Comparison of ENCODE assay signal across 10 cellular contexts in the genomic region with DNA sequence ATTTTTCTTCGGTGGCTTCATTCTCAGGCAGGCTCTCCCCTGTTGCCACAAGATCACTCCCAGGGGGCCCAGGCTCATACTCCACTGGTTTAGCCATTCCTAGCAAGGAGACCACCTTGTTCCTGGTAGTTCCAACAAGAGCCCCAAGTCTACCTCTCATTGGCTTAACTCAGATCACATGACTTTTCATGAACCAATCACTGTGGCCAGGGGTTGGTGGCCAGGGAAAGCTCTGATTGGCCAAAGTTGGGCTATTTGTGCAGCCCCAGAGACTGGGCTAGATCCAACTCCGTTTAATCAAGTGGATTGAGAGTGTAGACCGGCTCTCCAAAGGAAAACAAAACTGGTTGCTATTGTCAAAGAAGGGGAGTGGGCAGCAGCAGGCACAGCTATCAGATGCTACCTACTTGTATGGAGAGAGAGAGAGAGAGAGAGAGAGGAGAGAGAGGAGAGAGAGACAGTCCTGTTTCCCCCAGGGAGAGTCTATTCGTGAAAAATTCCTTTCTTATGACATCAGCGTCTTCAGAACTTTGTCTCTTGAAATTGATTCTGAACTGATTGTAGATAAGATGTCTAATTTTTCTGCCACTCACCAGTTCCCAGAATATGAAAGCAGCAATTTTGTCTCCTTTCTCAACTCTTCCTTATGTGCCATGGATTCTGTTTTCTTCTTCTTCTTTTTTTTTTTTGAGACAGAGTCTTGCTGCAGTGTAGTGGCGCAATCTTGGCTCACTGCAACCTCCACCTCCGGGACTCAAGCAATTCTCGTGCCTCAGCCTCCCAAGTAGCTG. TPM values are rescaled to one million over a fixed set of nuclear protein-coding genes. Genes with fewer than 3 reads are reported as not detected.
DNase-seq lines count a peak whose midpoint lies in the region; ATAC-seq and TF ChIP-seq lines count a peak whose summit lies in the region.
"Had no signal": no experiment of that assay in that cellular context is flagged by ENCODE, and none has a peak within 500 bp of the region (broad histone marks: within the 10 kb centered on the region; RNA-seq: fewer than 3 reads in every experiment).

No MANE protein-coding gene starts in this region.

- H3K4me1 ChIP-seq in PC-3 (ENCODE audit: insufficient read depth, low read length) (peaks cover 12% of the 10 kb centered on the region; the same call in 1 of the 2 replicates), fibroblast of lung (ENCODE audit: control insufficient read depth, extremely low read depth, insufficient read depth, low read length) (no peaks in the 10 kb centered on the region), testis (no peaks in the 10 kb centered on the region)

- BruUV-seq in PC-3 (replicated peaks; lab: Mats Ljungman, UMichigan) = no TSS peak

- no peak overlapping the region for H3K9ac ChIP-seq in PC-3 (ENCODE audit: low read length)
- no peak overlapping the region for H3K9ac ChIP-seq in fibroblast of lung (ENCODE audit: insufficient read depth, low read length)

- intact Hi-C loops in PC-3 (cut with micrococcal nuclease) = no loop called here
- intact Hi-C loops in testis (cut with DNase I; ENCODE audit: low total_unique reads) = no loop called here

- H3K9me3 ChIP-seq in PC-3 (ENCODE audit: low read length) (no peaks in the 10 kb centered on the region), fibroblast of lung (ENCODE audit: control insufficient read depth, insufficient read depth, low read depth, low read length) (no peaks in the 10 kb centered on the region), testis (no peaks in the 10 kb centered on the region)

- no peaks in the 10 kb centered on the region for H4K20me1 ChIP-seq in PC-3 (ENCODE audit: low read length)
- H4K20me1 ChIP-seq in fibroblast of lung (ENCODE audit: control insufficient read depth, extremely low read depth, insufficient read depth, low read length) = no peaks in the 10 kb centered on the region

- H3K4me3 ChIP-seq in PC-3 (ENCODE audit: low read length) = no peak overlapping the region
- no peak overlapping the region for H3K4me3 ChIP-seq in fibroblast of lung (replicated peaks in 1 of 4; ENCODE audit: control extremely low read depth in 1 of 4, insufficient read depth in 1 of 4, low read depth in 3 of 4, low read length in 4 of 4)
- H3K4me3 ChIP-seq in testis = no peak overlapping the region

- no peaks in the 10 kb centered on the region for H3K9me2 ChIP-seq in PC-3 (replicated peaks; ENCODE audit: low read length)

- ATAC-seq in PC-3 (no peak), HG03045 (IDR thresholded peaks at IDR 0.05; ENCODE audit: unreplicated experiment) (no peak)
- ATAC-seq: activated naive CD4-positive, alpha-beta T cell treated with anti-CD3 and anti-CD28 coated beads, Interleukin-2, amount 50 U/mL, for 72 hours had no signal

- H3F3A ChIP-seq in PC-3 (ENCODE audit: low read length, unreplicated experiment) = no peaks in the 10 kb centered on the region

- H3K27me3 ChIP-seq in PC-3 (ENCODE audit: low read length) = no peaks in the 10 kb centered on the region
- H3K27me3 ChIP-seq in fibroblast of lung (ENCODE audit: control insufficient read depth, insufficient read depth, low read length) = no peaks in the 10 kb centered on the region
- H3K27me3 ChIP-seq in testis = no peaks in the 10 kb centered on the region

- POLR2A ChIA-PET in PC-3 (lab: Charles Lee; ENCODE audit: unreplicated experiment) = interaction anchor here (0.5 kb wide), 1 partner anchor 115 kb away, joined by 4 read pairs; no protein-coding TSS in a partner anchor

- H3K27ac ChIP-seq in PC-3 (ENCODE audit: low read length) (no peak overlapping the region), fibroblast of lung (ENCODE audit: insufficient read depth, low read length) (peak overlapping the region; percentile 4), testis (no peak overlapping the region)

- H2AFZ ChIP-seq in PC-3 (ENCODE audit: low read length) = 0 out of 2 replicates have a peak overlapping the region, but pooled peaks have one; percentile 34
- H2AFZ ChIP-seq in fibroblast of lung (ENCODE audit: low read length) = no peak overlapping the region

- H3K4me2 ChIP-seq in PC-3 (ENCODE audit: low read length) (peak overlapping the region; percentile 48; the same call in 1 of the 2 replicates), fibroblast of lung (ENCODE audit: extremely low read depth, insufficient read depth, low read length) (no peak overlapping the region)

- TF ChIP-seq CTCF in PC-3 (conservative IDR thresholded peaks at IDR 0.05; ENCODE audit: low read depth, low read length) = no peak
- no peak for TF ChIP-seq CTCF in fibroblast of lung (conservative IDR thresholded peaks at IDR 0.05 in 1 of 2, IDR thresholded peaks at IDR 0.05 in 1 of 2; ENCODE audit: low read depth in 1 of 2, low read length in 2 of 2)
- no peak for TF ChIP-seq CTCF in testis (IDR thresholded peaks at IDR 0.05)

- DNase-seq in NCI-H748 (lab: John Stamatoyannopoulos, UW; ENCODE audit: unreplicated experiment) (peak; percentile 28), NCI-H748 treated with DMSO at 0.1 percent for 48 hours (lab: John Stamatoyannopoulos, UW) (no peak), PC-3 (peak; percentile 55), fibroblast of lung (ENCODE audit: low read depth in 2 of 2) (peak; percentile 55 to 77), testis (peak; percentile 62), mucosa of gallbladder (ENCODE audit: low spot score) (no peak), DMS53 (lab: John Stamatoyannopoulos, UW) (no peak)
- DNase-seq: stimulated activated CD4-positive, alpha-beta T cell treated with anti-CD3 and anti-CD28 coated beads, Interleukin-15, amount 100 ng/mL, for 24 hours had no signal

- CTCF ChIA-PET in PC-3 (lab: Charles Lee) = no interaction called here

- H3K36me3 ChIP-seq in PC-3 (ENCODE audit: low read depth, low read length) (no peaks in the 10 kb centered on the region), fibroblast of lung (ENCODE audit: control insufficient read depth, insufficient read depth, low read length) (peaks cover 8% of the 10 kb centered on the region), testis (ENCODE audit: low read depth, missing control alignments) (no peaks in the 10 kb centered on the region)

- H3K79me2 ChIP-seq in PC-3 (ENCODE audit: low read length) = no peaks in the 10 kb centered on the region
- H3K79me2 ChIP-seq in fibroblast of lung (ENCODE audit: control insufficient read depth, insufficient read depth, low read length) = no peaks in the 10 kb centered on the region

- WGBS in testis, 2 donors = 42 to 58% methylated on average over 8 of the region's 8 CpGs

- TF ChIP-seq POLR2A in testis (IDR thresholded peaks at IDR 0.05) = no peak

RNA-seq across cellular contexts. Expression of a gene that starts 5.9 kb away (rescaled TPM):
- total RNA-seq in PC-3 (2014; rRNA removed) (2.2 and 4.3 TPM in 2 replicates), fibroblast of lung (3.1 and 7.8 TPM in 2 replicates), testis (10 to 100 TPM in 1 of 2 donors, 1 to 10 TPM in 1; 9.9 to 11.2 TPM), mucosa of gallbladder (10.9 TPM)
- polyA plus RNA-seq in fibroblast of lung (7.7 and 9.9 TPM in 2 replicates), testis (ENCODE audit: insufficient read depth, low read depth, low replicate concordance) (14.7 TPM)
- 13.4 and 17.4 TPM in 2 replicates for polyA plus RNA-seq in fibroblast of lung (2012)
- 9.1 and 12.4 TPM in 2 replicates for polyA minus RNA-seq in fibroblast of lung (ENCODE audit: low replicate concordance)

RNA-seq across cellular contexts. Expression of a gene that starts 21.7 kb away (rescaled TPM):
- not detected in 2 replicates for total RNA-seq in PC-3 (2014; rRNA removed)
- total RNA-seq in fibroblast of lung = under 0.01 TPM in 1 of 2 replicates, not detected in the other
- polyA plus RNA-seq in fibroblast of lung = not detected in 2 replicates
- polyA plus RNA-seq in fibroblast of lung (2012) = not detected in 2 replicates
- not detected in 2 replicates for polyA minus RNA-seq in fibroblast of lung (ENCODE audit: low replicate concordance)
- under 1 TPM in 1 of 2 donors, not detected in 1; 0.50 TPM for total RNA-seq in testis
- polyA plus RNA-seq in testis (ENCODE audit: insufficient read depth, low read depth, low replicate concordance) = not detected
- total RNA-seq in mucosa of gallbladder = 0.12 TPM
- total RNA-seq: activated naive CD4-positive, alpha-beta T cell treated with anti-CD3 and anti-CD28 coated beads, Interleukin-2, amount 50 U/mL, for 72 hours had no signal

RNA-seq across cellular contexts. Expression of a gene that starts 33.5 kb away (rescaled TPM):
- total RNA-seq in PC-3 (2014; rRNA removed) (67.8 and 75.3 TPM in 2 replicates), fibroblast of lung (98.1 and 229 TPM in 2 replicates), testis (10 to 100 TPM; 29.1 to 41.1 TPM), mucosa of gallbladder (42.8 TPM)
- polyA plus RNA-seq in fibroblast of lung (167 and 230 TPM in 2 replicates), testis (ENCODE audit: insufficient read depth, low read depth, low replicate concordance) (31.9 TPM)
- polyA plus RNA-seq in fibroblast of lung (2012) = 120 and 175 TPM in 2 replicates
- polyA minus RNA-seq in fibroblast of lung (ENCODE audit: low replicate concordance) = 229 and 330 TPM in 2 replicates

Comparison
In these comparisons a context has a peak if more than half of its experiments do, and no peak if none do; other contexts are left out.
1. DNase-seq: peak in NCI-H748 (single experiment), PC-3 (single experiment), fibroblast of lung (2 of 2) and testis (single experiment); none in NCI-H748 treated with DMSO at 0.1 percent for 48 hours (single experiment), mucosa of gallbladder (single experiment) and DMS53 (single experiment).